Comparison of ENCODE assay signal across 1 cellular context in genomic region chr2:123051136-123051535, GRCh38.
TF ChIP-seq lines count a peak whose summit lies in the region.

No MANE protein-coding gene starts in this region.

TF ChIP-seq in WTC11, 78 proteins besides CTCF, POLR2A, EP300 and RAD21 (continued from another document):
- TF ChIP-seq ZSCAN18 (CRISPR knock-in tag; IDR thresholded peaks at IDR 0.05) (no peak), NR2C2 (CRISPR knock-in tag; IDR thresholded peaks at IDR 0.05) (no peak), ZNF671 (CRISPR knock-in tag; IDR thresholded peaks at IDR 0.05) (no peak), KAT7 (CRISPR knock-in tag; IDR thresholded peaks at IDR 0.05; ENCODE audit: borderline replicate concordance) (no peak), ARID4B (CRISPR knock-in tag; IDR thresholded peaks at IDR 0.05; ENCODE audit: borderline replicate concordance) (no peak), TEAD1 (CRISPR knock-in tag; IDR thresholded peaks at IDR 0.05) (no peak), ZNF317 (CRISPR knock-in tag; IDR thresholded peaks at IDR 0.05; ENCODE audit: borderline replicate concordance, low read depth) (no peak), ZNF138 (CRISPR knock-in tag; conservative IDR thresholded peaks at IDR 0.05) (no peak), FOXJ3 (CRISPR knock-in tag; IDR thresholded peaks at IDR 0.05; ENCODE audit: borderline replicate concordance) (no peak)
- TF ChIP-seq, protein P1, sequence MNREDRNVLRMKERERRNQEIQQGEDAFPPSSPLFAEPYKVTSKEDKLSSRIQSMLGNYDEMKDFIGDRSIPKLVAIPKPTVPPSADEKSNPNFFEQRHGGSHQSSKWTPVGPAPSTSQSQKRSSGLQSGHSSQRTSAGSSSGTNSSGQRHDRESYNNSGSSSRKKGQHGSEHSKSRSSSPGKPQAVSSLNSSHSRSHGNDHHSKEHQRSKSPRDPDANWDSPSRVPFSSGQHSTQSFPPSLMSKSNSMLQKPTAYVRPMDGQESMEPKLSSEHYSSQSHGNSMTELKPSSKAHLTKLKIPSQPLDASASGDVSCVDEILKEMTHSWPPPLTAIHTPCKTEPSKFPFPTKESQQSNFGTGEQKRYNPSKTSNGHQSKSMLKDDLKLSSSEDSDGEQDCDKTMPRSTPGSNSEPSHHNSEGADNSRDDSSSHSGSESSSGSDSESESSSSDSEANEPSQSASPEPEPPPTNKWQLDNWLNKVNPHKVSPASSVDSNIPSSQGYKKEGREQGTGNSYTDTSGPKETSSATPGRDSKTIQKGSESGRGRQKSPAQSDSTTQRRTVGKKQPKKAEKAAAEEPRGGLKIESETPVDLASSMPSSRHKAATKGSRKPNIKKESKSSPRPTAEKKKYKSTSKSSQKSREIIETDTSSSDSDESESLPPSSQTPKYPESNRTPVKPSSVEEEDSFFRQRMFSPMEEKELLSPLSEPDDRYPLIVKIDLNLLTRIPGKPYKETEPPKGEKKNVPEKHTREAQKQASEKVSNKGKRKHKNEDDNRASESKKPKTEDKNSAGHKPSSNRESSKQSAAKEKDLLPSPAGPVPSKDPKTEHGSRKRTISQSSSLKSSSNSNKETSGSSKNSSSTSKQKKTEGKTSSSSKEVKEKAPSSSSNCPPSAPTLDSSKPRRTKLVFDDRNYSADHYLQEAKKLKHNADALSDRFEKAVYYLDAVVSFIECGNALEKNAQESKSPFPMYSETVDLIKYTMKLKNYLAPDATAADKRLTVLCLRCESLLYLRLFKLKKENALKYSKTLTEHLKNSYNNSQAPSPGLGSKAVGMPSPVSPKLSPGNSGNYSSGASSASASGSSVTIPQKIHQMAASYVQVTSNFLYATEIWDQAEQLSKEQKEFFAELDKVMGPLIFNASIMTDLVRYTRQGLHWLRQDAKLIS (CRISPR knock-in tag; IDR thresholded peaks at IDR 0.05; ENCODE audit: borderline replicate concordance) = no peak
- TF ChIP-seq, protein P2, sequence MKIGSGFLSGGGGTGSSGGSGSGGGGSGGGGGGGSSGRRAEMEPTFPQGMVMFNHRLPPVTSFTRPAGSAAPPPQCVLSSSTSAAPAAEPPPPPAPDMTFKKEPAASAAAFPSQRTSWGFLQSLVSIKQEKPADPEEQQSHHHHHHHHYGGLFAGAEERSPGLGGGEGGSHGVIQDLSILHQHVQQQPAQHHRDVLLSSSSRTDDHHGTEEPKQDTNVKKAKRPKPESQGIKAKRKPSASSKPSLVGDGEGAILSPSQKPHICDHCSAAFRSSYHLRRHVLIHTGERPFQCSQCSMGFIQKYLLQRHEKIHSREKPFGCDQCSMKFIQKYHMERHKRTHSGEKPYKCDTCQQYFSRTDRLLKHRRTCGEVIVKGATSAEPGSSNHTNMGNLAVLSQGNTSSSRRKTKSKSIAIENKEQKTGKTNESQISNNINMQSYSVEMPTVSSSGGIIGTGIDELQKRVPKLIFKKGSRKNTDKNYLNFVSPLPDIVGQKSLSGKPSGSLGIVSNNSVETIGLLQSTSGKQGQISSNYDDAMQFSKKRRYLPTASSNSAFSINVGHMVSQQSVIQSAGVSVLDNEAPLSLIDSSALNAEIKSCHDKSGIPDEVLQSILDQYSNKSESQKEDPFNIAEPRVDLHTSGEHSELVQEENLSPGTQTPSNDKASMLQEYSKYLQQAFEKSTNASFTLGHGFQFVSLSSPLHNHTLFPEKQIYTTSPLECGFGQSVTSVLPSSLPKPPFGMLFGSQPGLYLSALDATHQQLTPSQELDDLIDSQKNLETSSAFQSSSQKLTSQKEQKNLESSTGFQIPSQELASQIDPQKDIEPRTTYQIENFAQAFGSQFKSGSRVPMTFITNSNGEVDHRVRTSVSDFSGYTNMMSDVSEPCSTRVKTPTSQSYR (CRISPR knock-in tag; IDR thresholded peaks at IDR 0.05) = no peak
